In genomic region chr16:68685685-68686478, GRCh38 we compare ENCODE assay signal across 1 cellular context.
TF ChIP-seq lines count a peak whose summit lies in the region.

No MANE protein-coding gene starts in this region.

TF ChIP-seq in K562, 482 proteins besides CTCF, POLR2A, EP300 and RAD21:
- TF ChIP-seq, protein P1, sequence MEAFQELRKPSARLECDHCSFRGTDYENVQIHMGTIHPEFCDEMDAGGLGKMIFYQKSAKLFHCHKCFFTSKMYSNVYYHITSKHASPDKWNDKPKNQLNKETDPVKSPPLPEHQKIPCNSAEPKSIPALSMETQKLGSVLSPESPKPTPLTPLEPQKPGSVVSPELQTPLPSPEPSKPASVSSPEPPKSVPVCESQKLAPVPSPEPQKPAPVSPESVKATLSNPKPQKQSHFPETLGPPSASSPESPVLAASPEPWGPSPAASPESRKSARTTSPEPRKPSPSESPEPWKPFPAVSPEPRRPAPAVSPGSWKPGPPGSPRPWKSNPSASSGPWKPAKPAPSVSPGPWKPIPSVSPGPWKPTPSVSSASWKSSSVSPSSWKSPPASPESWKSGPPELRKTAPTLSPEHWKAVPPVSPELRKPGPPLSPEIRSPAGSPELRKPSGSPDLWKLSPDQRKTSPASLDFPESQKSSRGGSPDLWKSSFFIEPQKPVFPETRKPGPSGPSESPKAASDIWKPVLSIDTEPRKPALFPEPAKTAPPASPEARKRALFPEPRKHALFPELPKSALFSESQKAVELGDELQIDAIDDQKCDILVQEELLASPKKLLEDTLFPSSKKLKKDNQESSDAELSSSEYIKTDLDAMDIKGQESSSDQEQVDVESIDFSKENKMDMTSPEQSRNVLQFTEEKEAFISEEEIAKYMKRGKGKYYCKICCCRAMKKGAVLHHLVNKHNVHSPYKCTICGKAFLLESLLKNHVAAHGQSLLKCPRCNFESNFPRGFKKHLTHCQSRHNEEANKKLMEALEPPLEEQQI (IDR thresholded peaks at IDR 0.05), result no peak
- TF ChIP-seq, protein P2, sequence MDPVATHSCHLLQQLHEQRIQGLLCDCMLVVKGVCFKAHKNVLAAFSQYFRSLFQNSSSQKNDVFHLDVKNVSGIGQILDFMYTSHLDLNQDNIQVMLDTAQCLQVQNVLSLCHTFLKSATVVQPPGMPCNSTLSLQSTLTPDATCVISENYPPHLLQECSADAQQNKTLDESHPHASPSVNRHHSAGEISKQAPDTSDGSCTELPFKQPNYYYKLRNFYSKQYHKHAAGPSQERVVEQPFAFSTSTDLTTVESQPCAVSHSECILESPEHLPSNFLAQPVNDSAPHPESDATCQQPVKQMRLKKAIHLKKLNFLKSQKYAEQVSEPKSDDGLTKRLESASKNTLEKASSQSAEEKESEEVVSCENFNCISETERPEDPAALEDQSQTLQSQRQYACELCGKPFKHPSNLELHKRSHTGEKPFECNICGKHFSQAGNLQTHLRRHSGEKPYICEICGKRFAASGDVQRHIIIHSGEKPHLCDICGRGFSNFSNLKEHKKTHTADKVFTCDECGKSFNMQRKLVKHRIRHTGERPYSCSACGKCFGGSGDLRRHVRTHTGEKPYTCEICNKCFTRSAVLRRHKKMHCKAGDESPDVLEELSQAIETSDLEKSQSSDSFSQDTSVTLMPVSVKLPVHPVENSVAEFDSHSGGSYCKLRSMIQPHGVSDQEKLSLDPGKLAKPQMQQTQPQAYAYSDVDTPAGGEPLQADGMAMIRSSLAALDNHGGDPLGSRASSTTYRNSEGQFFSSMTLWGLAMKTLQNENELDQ (CRISPR knock-in tag; IDR thresholded peaks at IDR 0.05; ENCODE audit: borderline replicate concordance), result no peak
- TF ChIP-seq NFE2 (IDR thresholded peaks at IDR 0.05; ENCODE audit: low read depth) (peak; percentile 46), NFIC (IDR thresholded peaks at IDR 0.05) (peak; percentile 57), CREM (IDR thresholded peaks at IDR 0.05; ENCODE audit: low read depth) (no peak), THAP7 (CRISPR knock-in tag; IDR thresholded peaks at IDR 0.05) (no peak)
